8 cellular contexts compared by ENCODE assay signal in genomic region chr3:138180375-138181029, GRCh38. TPM values are rescaled to one million over a fixed set of nuclear protein-coding genes. Genes with fewer than 3 reads are reported as not detected.
A peak's percentile ranks its signal among the peaks of the same experiment; 100 is the strongest.
DNase-seq lines count a peak whose midpoint lies in the region; ATAC-seq and TF ChIP-seq lines count a peak whose summit lies in the region.

No MANE protein-coding gene starts in this region.

- no peaks in the 10 kb centered on the region for H3K36me3 Mint-ChIP-seq in progenitor cell of endocrine pancreas (ENCODE audit: insufficient read depth)

- H3K27ac Mint-ChIP-seq in progenitor cell of endocrine pancreas = no peak overlapping the region

- DNase-seq in stimulated activated CD4-positive, alpha-beta T cell treated with anti-CD3 and anti-CD28 coated beads, Interleukin-4, amount 100 ng/mL, for 24 hours = peak; percentile 40
- DNase-seq in stimulated activated CD4-positive, alpha-beta T cell treated with anti-CD3 and anti-CD28 coated beads, Interleukin-4, amount 100 ng/mL, for 1 hour = no peak
- DNase-seq in NCI-H1694 treated with DMSO at 0.1 percent for 48 hours (lab: John Stamatoyannopoulos, UW) (peak; percentile 73), T-helper 9 cell (peak; percentile 10), fibroblast of gingiva (ENCODE audit: low read depth) (peak; percentile 8), progenitor cell of endocrine pancreas (ENCODE audit: low spot score, unreplicated experiment) (no peak)
- no peak for DNase-seq in activated CD8-positive, alpha-beta memory T cell treated with anti-CD3 and anti-CD28 coated beads for 24 hours

- peak; percentile 56 for ATAC-seq in HG02798 (IDR thresholded peaks at IDR 0.05; ENCODE audit: poor library complexity, unreplicated experiment)

- H3K9me3 Mint-ChIP-seq in progenitor cell of endocrine pancreas (ENCODE audit: low read depth) = no peaks in the 10 kb centered on the region

- H3K4me1 Mint-ChIP-seq in progenitor cell of endocrine pancreas (ENCODE audit: low read depth) = peaks cover 15% of the 10 kb centered on the region

- no peak overlapping the region for H3K4me3 Mint-ChIP-seq in progenitor cell of endocrine pancreas (ENCODE audit: low read depth)

- TF ChIP-seq CTCF in progenitor cell of endocrine pancreas (IDR thresholded peaks at IDR 0.05; ENCODE audit: unreplicated experiment) = peak; percentile 39

- H3K27me3 Mint-ChIP-seq in progenitor cell of endocrine pancreas = peaks cover 5% of the 10 kb centered on the region

RNA-seq across cellular contexts. Expression of gene DBR1, which starts 5.8 kb away (rescaled TPM):
- total RNA-seq in progenitor cell of endocrine pancreas = 31.8 and 34.2 TPM in 2 replicates

RNA-seq across cellular contexts. Expression of gene ARMC8, which starts 6.6 kb away (rescaled TPM):
- 57.4 and 71.3 TPM in 2 replicates for total RNA-seq in progenitor cell of endocrine pancreas

RNA-seq across cellular contexts. Expression of gene A4GNT, which starts 48.3 kb away (rescaled TPM):
- total RNA-seq in progenitor cell of endocrine pancreas = 3.1 and 3.4 TPM in 2 replicates

Comparison
In these comparisons a context has a peak if more than half of its experiments do, and no peak if none do; other contexts are left out.
1. DNase-seq: peak in stimulated activated CD4-positive, alpha-beta T cell treated with anti-CD3 and anti-CD28 coated beads, Interleukin-4, amount 100 ng/mL, for 24 hours (single experiment), NCI-H1694 treated with DMSO at 0.1 percent for 48 hours (single experiment), T-helper 9 cell (single experiment) and fibroblast of gingiva (single experiment); none in stimulated activated CD4-positive, alpha-beta T cell treated with anti-CD3 and anti-CD28 coated beads, Interleukin-4, amount 100 ng/mL, for 1 hour (single experiment), progenitor cell of endocrine pancreas (single experiment) and activated CD8-positive, alpha-beta memory T cell treated with anti-CD3 and anti-CD28 coated beads for 24 hours (single experiment).